Comparison of ENCODE assay signal across 1 cellular context in the genomic region with DNA sequence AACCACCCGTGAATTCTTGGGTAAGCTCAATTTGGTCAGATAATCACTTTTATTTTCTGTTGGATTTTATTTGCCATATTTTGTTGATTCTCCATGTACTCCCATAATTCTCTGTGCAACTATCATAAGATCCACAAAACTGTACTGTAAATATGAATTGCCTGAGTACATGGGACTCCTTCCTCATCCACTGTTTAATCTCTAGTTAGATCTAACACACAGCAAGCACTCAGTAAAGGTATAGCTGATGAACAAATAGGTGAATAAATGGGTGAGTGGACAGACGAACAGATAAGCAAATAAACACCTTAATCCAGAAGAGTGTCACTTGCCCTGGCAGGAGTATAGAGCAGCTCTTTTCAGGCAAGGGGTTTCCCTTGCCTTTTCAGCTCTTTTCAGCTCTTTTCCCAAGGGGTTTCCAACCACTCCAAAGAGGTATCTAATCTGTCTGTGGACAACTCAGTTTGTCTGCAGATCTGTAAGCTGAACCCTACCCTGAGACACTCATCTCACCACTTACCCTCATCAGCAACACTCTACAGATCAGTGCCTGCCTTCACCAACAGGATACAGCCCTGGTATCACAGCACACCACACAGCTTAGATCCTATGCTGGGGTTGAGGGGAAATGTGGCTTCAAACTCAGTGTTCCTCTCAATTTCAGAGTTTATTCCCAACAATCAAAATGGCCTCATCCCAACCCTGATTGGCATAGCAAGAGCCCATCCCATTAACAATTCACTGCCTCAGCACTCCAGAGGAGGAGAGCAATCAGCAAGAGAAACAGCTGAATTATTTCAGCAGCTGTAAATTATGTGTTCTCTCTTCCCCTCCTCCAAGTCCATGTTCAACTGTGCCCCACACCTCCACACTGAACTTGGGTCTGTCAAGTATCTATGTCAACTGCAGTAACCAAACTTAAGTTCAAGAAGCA.
TF ChIP-seq lines count a peak whose summit lies in the region.

No MANE protein-coding gene starts in this region.

TF ChIP-seq in GM12878, 131 proteins besides CTCF, POLR2A, EP300 and RAD21 (continued from another document):
- no peak for TF ChIP-seq BCLAF1 (IDR thresholded peaks at IDR 0.05)
- TF ChIP-seq MEF2A (IDR thresholded peaks at IDR 0.05; ENCODE audit: insufficient read depth, low read depth, low read length), result no peak
- TF ChIP-seq PRDM15 (CRISPR knock-in tag; IDR thresholded peaks at IDR 0.05), result no peak
- TF ChIP-seq NFXL1 (IDR thresholded peaks at IDR 0.05; ENCODE audit: borderline replicate concordance), result no peak
- TF ChIP-seq, protein P1, sequence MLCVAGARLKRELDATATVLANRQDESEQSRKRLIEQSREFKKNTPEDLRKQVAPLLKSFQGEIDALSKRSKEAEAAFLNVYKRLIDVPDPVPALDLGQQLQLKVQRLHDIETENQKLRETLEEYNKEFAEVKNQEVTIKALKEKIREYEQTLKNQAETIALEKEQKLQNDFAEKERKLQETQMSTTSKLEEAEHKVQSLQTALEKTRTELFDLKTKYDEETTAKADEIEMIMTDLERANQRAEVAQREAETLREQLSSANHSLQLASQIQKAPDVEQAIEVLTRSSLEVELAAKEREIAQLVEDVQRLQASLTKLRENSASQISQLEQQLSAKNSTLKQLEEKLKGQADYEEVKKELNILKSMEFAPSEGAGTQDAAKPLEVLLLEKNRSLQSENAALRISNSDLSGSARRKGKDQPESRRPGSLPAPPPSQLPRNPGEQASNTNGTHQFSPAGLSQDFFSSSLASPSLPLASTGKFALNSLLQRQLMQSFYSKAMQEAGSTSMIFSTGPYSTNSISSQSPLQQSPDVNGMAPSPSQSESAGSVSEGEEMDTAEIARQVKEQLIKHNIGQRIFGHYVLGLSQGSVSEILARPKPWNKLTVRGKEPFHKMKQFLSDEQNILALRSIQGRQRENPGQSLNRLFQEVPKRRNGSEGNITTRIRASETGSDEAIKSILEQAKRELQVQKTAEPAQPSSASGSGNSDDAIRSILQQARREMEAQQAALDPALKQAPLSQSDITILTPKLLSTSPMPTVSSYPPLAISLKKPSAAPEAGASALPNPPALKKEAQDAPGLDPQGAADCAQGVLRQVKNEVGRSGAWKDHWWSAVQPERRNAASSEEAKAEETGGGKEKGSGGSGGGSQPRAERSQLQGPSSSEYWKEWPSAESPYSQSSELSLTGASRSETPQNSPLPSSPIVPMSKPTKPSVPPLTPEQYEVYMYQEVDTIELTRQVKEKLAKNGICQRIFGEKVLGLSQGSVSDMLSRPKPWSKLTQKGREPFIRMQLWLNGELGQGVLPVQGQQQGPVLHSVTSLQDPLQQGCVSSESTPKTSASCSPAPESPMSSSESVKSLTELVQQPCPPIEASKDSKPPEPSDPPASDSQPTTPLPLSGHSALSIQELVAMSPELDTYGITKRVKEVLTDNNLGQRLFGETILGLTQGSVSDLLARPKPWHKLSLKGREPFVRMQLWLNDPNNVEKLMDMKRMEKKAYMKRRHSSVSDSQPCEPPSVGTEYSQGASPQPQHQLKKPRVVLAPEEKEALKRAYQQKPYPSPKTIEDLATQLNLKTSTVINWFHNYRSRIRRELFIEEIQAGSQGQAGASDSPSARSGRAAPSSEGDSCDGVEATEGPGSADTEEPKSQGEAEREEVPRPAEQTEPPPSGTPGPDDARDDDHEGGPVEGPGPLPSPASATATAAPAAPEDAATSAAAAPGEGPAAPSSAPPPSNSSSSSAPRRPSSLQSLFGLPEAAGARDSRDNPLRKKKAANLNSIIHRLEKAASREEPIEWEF (IDR thresholded peaks at IDR 0.05; ENCODE audit: insufficient replicate concordance, low read depth, low read length), result no peak
- TF ChIP-seq ZNF24 (IDR thresholded peaks at IDR 0.05), result no peak
- TF ChIP-seq CBX3 (IDR thresholded peaks at IDR 0.05; ENCODE audit: borderline replicate concordance, low read depth), result no peak
- no peak for TF ChIP-seq ZBTB11 (CRISPR knock-in tag; IDR thresholded peaks at IDR 0.05)
- no peak for TF ChIP-seq ZSCAN29 (IDR thresholded peaks at IDR 0.05)
- no peak for TF ChIP-seq MTA2 (IDR thresholded peaks at IDR 0.05; ENCODE audit: low read depth)
- no peak for TF ChIP-seq SREBF1 (IDR thresholded peaks at IDR 0.05; ENCODE audit: low read length)
- TF ChIP-seq RELA (IDR thresholded peaks at IDR 0.05; ENCODE audit: borderline replicate concordance, partially characterized antibody), result no peak
- TF ChIP-seq POLR2AphosphoS5 (IDR thresholded peaks at IDR 0.05; ENCODE audit: low read length), result no peak
- TF ChIP-seq ZBTB40 (IDR thresholded peaks at IDR 0.05; ENCODE audit: borderline replicate concordance), result no peak
- no peak for TF ChIP-seq ATF2 (IDR thresholded peaks at IDR 0.05; ENCODE audit: low read length)
- no peak for TF ChIP-seq FOXM1 (IDR thresholded peaks at IDR 0.05; ENCODE audit: low read depth, low read length)
